8 cellular contexts compared by ENCODE assay signal in the genomic region with DNA sequence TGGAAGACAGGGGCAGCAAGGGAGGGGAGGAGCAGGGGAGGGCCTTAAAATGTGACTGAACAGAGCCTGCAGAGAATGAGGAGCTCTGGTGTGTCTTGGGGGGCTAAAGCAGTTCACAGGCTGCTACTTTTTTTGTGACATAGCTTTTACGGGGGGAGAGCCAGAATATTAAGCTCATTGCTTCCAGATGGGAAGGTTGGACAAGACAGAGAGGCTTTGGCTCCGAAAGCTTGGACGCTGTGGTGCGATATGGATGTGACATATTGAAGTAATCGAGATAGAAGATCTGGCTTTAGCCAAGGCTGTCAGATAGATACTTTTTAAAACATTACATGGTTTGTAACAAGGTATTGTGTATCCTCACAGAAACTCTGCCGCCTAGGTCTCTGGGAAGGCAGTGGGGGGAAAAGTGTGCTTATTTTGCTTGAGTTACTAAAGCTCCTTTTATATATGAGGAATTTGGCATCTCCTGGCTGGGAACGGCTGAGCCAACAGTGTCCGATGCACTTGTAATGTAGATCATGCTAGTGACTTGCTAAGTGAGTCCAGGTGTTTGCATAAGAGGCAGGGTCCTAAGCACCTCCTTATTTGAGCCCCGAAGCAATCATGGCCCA. TPM values are rescaled to one million over a fixed set of nuclear protein-coding genes. Genes with fewer than 3 reads are reported as not detected.
DNase-seq lines count a peak whose midpoint lies in the region; ATAC-seq and TF ChIP-seq lines count a peak whose summit lies in the region.
"Had no signal": no experiment of that assay in that cellular context is flagged by ENCODE, and none has a peak within 500 bp of the region (broad histone marks: within the 10 kb centered on the region; RNA-seq: fewer than 3 reads in every experiment).

No MANE protein-coding gene starts in this region.

- H3K27me3 ChIP-seq in foreskin keratinocyte (no peaks in the 10 kb centered on the region), stomach smooth muscle (ENCODE audit: control insufficient read depth in 1 of 2, insufficient read depth in 2 of 2, low read length in 2 of 2) (no peaks in the 10 kb centered on the region), Caco-2 (replicated peaks; ENCODE audit: control insufficient read depth, insufficient read depth, low read length) (no peaks in the 10 kb centered on the region)

- TF ChIP-seq CTCF in foreskin keratinocyte (conservative IDR thresholded peaks at IDR 0.05) (no peak), nephron progenitor cell (IDR thresholded peaks at IDR 0.05) (no peak), Caco-2 (IDR thresholded peaks at IDR 0.05; ENCODE audit: insufficient read depth in 1 of 2, low read depth in 1 of 2, low read length in 1 of 2, severe bottlenecking in 1 of 2, unreplicated experiment in 1 of 2) (no peak)

- intact Hi-C loops in Caco-2 (cut with micrococcal nuclease; ENCODE audit: unreplicated experiment) = loop anchor here (1.0 to 2.0 kb wide), 6 partner anchors 40 to 1343 kb away; a partner anchor contains a TSS

- H3K27me3 Mint-ChIP-seq in nephron progenitor cell (ENCODE audit: low read depth, poor library complexity) = peaks cover 3% of the 10 kb centered on the region
- H3K27me3 Mint-ChIP-seq in Caco-2 (ENCODE audit: insufficient read depth, unreplicated experiment) = peaks cover 3% of the 10 kb centered on the region

- H3K4me3 Mint-ChIP-seq in nephron progenitor cell = no peak overlapping the region
- no peak overlapping the region for H3K4me3 Mint-ChIP-seq in Caco-2 (ENCODE audit: unreplicated experiment)
- H3K4me3 Mint-ChIP-seq: activated naive CD4-positive, alpha-beta T cell treated with anti-CD3 and anti-CD28 coated beads, Interleukin-2, amount 50 U/mL, for 24 hours had no signal

- H3K27ac Mint-ChIP-seq in nephron progenitor cell (no peak overlapping the region), Caco-2 (ENCODE audit: unreplicated experiment) (no peak overlapping the region)
- H3K27ac Mint-ChIP-seq: activated naive CD4-positive, alpha-beta T cell treated with anti-CD3 and anti-CD28 coated beads, Interleukin-2, amount 50 U/mL, for 24 hours had no signal

- CTCF ChIA-PET in Caco-2 (lab: Charles Lee) = interaction anchor here (0.8 to 1.6 kb wide), 5 partner anchors 40 to 1226 kb away, joined by 3 to 5 read pairs (median 4); a partner anchor contains a TSS

- no peaks in the 10 kb centered on the region for H3K9me3 Mint-ChIP-seq in nephron progenitor cell
- no peaks in the 10 kb centered on the region for H3K9me3 Mint-ChIP-seq in Caco-2 (ENCODE audit: unreplicated experiment)
- H3K9me3 Mint-ChIP-seq: activated naive CD4-positive, alpha-beta T cell treated with anti-CD3 and anti-CD28 coated beads, Interleukin-2, amount 50 U/mL, for 24 hours had no signal

- H3K4me1 Mint-ChIP-seq in nephron progenitor cell (peaks cover 70% of the 10 kb centered on the region), Caco-2 (ENCODE audit: low read depth, unreplicated experiment) (no peaks in the 10 kb centered on the region)
- H3K4me1 Mint-ChIP-seq: activated naive CD4-positive, alpha-beta T cell treated with anti-CD3 and anti-CD28 coated beads, Interleukin-2, amount 50 U/mL, for 24 hours had no signal

- ATAC-seq in GM21447 (IDR thresholded peaks at IDR 0.05; ENCODE audit: unreplicated experiment) (peak; percentile 19), HG02885 (IDR thresholded peaks at IDR 0.05; ENCODE audit: poor library complexity, unreplicated experiment) (peak; percentile 13), foreskin keratinocyte (peak; percentile 44)

- no peak for DNase-seq in foreskin keratinocyte
- DNase-seq in nephron progenitor cell = no peak
- DNase-seq in Caco-2 = no peak
- no peak for DNase-seq in activated naive CD4-positive, alpha-beta T cell treated with Interleukin-2 at 50 U/mL for 16 hours

- POLR2A ChIA-PET in Caco-2 (lab: Charles Lee) = no interaction called here

- H3K36me3 ChIP-seq in stomach smooth muscle (ENCODE audit: control insufficient read depth in 2 of 2, insufficient read depth in 2 of 2, low read length in 2 of 2) (no peaks in the 10 kb centered on the region), Caco-2 (ENCODE audit: control insufficient read depth, insufficient read depth, low read length) (no peaks in the 10 kb centered on the region; the same call in 1 of the 2 replicates)

- BruUV-seq in Caco-2 (replicated peaks; lab: Mats Ljungman, UMichigan) = no TSS peak

- H3K9ac ChIP-seq in stomach smooth muscle (ENCODE audit: low read length in 2 of 2) = no peak overlapping the region

- H3K4me1 ChIP-seq in foreskin keratinocyte (peaks cover 13% of the 10 kb centered on the region), stomach smooth muscle (ENCODE audit: control insufficient read depth, insufficient read depth, low read length) (peaks cover 51% of the 10 kb centered on the region), Caco-2 (0 out of 2 replicates have a peak, but pooled peaks cover 4% of the 10 kb centered on the region)

- H3K27ac ChIP-seq in foreskin keratinocyte (no peak overlapping the region), stomach smooth muscle (ENCODE audit: low read length) (peak overlapping the region; percentile 37)

- H3K36me3 Mint-ChIP-seq in nephron progenitor cell (ENCODE audit: low read depth) = no peaks in the 10 kb centered on the region
- H3K36me3 Mint-ChIP-seq in Caco-2 (ENCODE audit: insufficient read depth, unreplicated experiment) = no peaks in the 10 kb centered on the region
- H3K36me3 Mint-ChIP-seq: activated naive CD4-positive, alpha-beta T cell treated with anti-CD3 and anti-CD28 coated beads, Interleukin-2, amount 50 U/mL, for 24 hours had no signal

- H3K4me3 ChIP-seq in stomach smooth muscle (ENCODE audit: low read length in 2 of 2) (peak overlapping the region in 1 of 2 donors; percentile 40), Caco-2 (ENCODE audit: low read depth, low read length) (no peak overlapping the region)

- H3K9me3 ChIP-seq in stomach smooth muscle (ENCODE audit: control insufficient read depth in 2 of 2, low read length in 2 of 2) (no peaks in the 10 kb centered on the region), Caco-2 (no peaks in the 10 kb centered on the region)

RNA-seq across cellular contexts. Expression of a gene that starts 40.4 kb away (rescaled TPM):
- total RNA-seq in foreskin keratinocyte = 29.1 and 32.8 TPM in 2 replicates
- 21.2 and 26.3 TPM in 2 replicates for polyA plus RNA-seq in foreskin keratinocyte
- total RNA-seq in Caco-2 (2022) = 16.3 and 17.0 TPM in 2 replicates
